In the genomic region with DNA sequence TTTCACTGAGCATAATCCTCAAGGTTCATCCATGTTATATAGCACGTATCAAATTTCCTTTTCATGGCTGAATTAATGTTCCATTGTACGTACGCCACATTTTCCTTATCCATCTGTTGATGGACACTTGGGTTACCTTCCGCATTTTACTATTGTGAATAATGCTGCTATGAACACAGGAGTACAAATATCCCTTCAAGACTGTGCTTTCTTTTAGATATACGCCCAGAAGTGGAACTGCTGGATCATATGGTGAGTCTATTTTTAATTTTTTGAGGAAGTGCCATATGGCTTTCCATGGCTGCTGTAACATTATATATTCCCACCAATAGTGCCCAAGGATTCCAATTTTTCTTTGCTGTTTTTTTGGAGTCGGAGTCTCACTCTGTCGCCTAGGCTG, we compare ENCODE assay signal across 1 cellular context.
A peak's percentile ranks its signal among the peaks of the same experiment; 100 is the strongest.
TF ChIP-seq lines count a peak whose summit lies in the region.

No MANE protein-coding gene starts in this region.

TF ChIP-seq in K562, 482 proteins besides CTCF, POLR2A, EP300 and RAD21:
- no peak for TF ChIP-seq IFI16 (CRISPR knock-in tag; IDR thresholded peaks at IDR 0.05)
- TF ChIP-seq, protein P1, sequence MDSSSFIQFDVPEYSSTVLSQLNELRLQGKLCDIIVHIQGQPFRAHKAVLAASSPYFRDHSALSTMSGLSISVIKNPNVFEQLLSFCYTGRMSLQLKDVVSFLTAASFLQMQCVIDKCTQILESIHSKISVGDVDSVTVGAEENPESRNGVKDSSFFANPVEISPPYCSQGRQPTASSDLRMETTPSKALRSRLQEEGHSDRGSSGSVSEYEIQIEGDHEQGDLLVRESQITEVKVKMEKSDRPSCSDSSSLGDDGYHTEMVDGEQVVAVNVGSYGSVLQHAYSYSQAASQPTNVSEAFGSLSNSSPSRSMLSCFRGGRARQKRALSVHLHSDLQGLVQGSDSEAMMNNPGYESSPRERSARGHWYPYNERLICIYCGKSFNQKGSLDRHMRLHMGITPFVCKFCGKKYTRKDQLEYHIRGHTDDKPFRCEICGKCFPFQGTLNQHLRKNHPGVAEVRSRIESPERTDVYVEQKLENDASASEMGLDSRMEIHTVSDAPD (CRISPR knock-in tag; IDR thresholded peaks at IDR 0.05), result no peak
- no peak for TF ChIP-seq TBP (optimal IDR thresholded peaks at IDR 0.05; ENCODE audit: low read depth, low read length)
- no peak for TF ChIP-seq HMG20B (CRISPR knock-in tag; IDR thresholded peaks at IDR 0.05)
- TF ChIP-seq, protein P2, sequence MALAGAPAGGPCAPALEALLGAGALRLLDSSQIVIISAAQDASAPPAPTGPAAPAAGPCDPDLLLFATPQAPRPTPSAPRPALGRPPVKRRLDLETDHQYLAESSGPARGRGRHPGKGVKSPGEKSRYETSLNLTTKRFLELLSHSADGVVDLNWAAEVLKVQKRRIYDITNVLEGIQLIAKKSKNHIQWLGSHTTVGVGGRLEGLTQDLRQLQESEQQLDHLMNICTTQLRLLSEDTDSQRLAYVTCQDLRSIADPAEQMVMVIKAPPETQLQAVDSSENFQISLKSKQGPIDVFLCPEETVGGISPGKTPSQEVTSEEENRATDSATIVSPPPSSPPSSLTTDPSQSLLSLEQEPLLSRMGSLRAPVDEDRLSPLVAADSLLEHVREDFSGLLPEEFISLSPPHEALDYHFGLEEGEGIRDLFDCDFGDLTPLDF (CRISPR knock-in tag; IDR thresholded peaks at IDR 0.05), result 0 out of 2 replicates have a peak, but pooled peaks have one; percentile 28
- no peak for TF ChIP-seq C11orf30 (IDR thresholded peaks at IDR 0.05; ENCODE audit: low read depth)
- TF ChIP-seq ATF2 (CRISPR knock-in tag; IDR thresholded peaks at IDR 0.05), result no peak
- 0 out of 2 replicates have a peak, but pooled peaks have one; percentile 68 for TF ChIP-seq ZFPM2 (CRISPR knock-in tag; IDR thresholded peaks at IDR 0.05)
- TF ChIP-seq, protein P3, sequence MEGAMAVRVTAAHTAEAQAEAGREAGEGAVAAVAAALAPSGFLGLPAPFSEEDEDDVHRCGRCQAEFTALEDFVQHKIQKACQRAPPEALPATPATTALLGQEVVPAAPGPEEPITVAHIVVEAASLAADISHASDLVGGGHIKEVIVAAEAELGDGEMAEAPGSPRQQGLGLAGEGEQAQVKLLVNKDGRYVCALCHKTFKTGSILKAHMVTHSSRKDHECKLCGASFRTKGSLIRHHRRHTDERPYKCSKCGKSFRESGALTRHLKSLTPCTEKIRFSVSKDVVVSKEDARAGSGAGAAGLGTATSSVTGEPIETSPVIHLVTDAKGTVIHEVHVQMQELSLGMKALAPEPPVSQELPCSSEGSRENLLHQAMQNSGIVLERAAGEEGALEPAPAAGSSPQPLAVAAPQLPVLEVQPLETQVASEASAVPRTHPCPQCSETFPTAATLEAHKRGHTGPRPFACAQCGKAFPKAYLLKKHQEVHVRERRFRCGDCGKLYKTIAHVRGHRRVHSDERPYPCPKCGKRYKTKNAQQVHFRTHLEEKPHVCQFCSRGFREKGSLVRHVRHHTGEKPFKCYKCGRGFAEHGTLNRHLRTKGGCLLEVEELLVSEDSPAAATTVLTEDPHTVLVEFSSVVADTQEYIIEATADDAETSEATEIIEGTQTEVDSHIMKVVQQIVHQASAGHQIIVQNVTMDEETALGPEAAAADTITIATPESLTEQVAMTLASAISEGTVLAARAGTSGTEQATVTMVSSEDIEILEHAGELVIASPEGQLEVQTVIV (CRISPR knock-in tag; IDR thresholded peaks at IDR 0.05; ENCODE audit: borderline replicate concordance), result no peak
- no peak for TF ChIP-seq TCF7L2 (IDR thresholded peaks at IDR 0.05; ENCODE audit: low read depth, low read length)
- no peak for TF ChIP-seq E2F4 (CRISPR knock-in tag; IDR thresholded peaks at IDR 0.05; ENCODE audit: low read depth)
- TF ChIP-seq HNRNPLL (IDR thresholded peaks at IDR 0.05; ENCODE audit: low read depth, low read length, poor library complexity, severe bottlenecking), result no peak
- TF ChIP-seq SPI1 (IDR thresholded peaks at IDR 0.05; ENCODE audit: borderline replicate concordance, low read depth, low read length), result peak; percentile 76
- TF ChIP-seq, protein P4, sequence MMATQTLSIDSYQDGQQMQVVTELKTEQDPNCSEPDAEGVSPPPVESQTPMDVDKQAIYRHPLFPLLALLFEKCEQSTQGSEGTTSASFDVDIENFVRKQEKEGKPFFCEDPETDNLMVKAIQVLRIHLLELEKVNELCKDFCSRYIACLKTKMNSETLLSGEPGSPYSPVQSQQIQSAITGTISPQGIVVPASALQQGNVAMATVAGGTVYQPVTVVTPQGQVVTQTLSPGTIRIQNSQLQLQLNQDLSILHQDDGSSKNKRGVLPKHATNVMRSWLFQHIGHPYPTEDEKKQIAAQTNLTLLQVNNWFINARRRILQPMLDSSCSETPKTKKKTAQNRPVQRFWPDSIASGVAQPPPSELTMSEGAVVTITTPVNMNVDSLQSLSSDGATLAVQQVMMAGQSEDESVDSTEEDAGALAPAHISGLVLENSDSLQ (IDR thresholded peaks at IDR 0.05), result no peak
- TF ChIP-seq ZNF644 (tag; IDR thresholded peaks at IDR 0.05; ENCODE audit: low read depth), result no peak
- TF ChIP-seq RBM17 (IDR thresholded peaks at IDR 0.05; ENCODE audit: borderline replicate concordance, low read depth, low read length), result no peak
- peak; percentile 74 for TF ChIP-seq POLR2AphosphoS2 (IDR thresholded peaks at IDR 0.05; ENCODE audit: low read length)
- TF ChIP-seq ZNF75A (CRISPR knock-in tag; IDR thresholded peaks at IDR 0.05), result no peak
TF ChIP-seq in K562: peak in this region for 4.
